ENCODE assay signal across 11 cellular contexts in genomic region chr11:2775626-2776350, GRCh38.
A peak's percentile ranks its signal among the peaks of the same experiment; 100 is the strongest.
DNase-seq lines count a peak whose midpoint lies in the region; ATAC-seq and TF ChIP-seq lines count a peak whose summit lies in the region.
"Had no signal": no experiment of that assay in that cellular context is flagged by ENCODE, and none has a peak within 500 bp of the region (broad histone marks: within the 10 kb centered on the region; RNA-seq: fewer than 3 reads in every experiment).

No MANE protein-coding gene starts in this region.

- no peak overlapping the region for H3K27ac Mint-ChIP-seq in MCF 10A (ENCODE audit: low read depth, unreplicated experiment)

- no peak overlapping the region for H3K4me3 Mint-ChIP-seq in MCF 10A (ENCODE audit: unreplicated experiment)

- POLR2A ChIA-PET in MCF 10A (lab: Yijun Ruan, JAX), result interaction anchor here (0.6 to 1.0 kb wide), 3 partner anchors 10 to 85 kb away, joined by 3 read pairs; no protein-coding TSS in a partner anchor
- POLR2A ChIA-PET in SK-N-SH (lab: Yijun Ruan, JAX), result interaction anchor here (0.6 to 1.5 kb wide), 2 partner anchors 37 to 71 kb away, joined by 3 read pairs; no protein-coding TSS in a partner anchor

- CTCF ChIA-PET in MCF 10A (lab: Yijun Ruan, JAX) (interaction anchor here (0.6 to 1.2 kb wide), 4 partner anchors 10 to 116 kb away, joined by 3 to 4 read pairs (median 3); no protein-coding TSS in a partner anchor), SK-N-SH (lab: Yijun Ruan, JAX) (interaction anchor here (1.3 to 8.5 kb wide), 4 partner anchors 25 to 244 kb away, joined by 3 to 96 read pairs (median 38); partner anchors contain the start of gene CDKN1C)

- H3K9me2 ChIP-seq in SK-N-SH, result no peaks in the 10 kb centered on the region

- ATAC-seq in HG03460 (IDR thresholded peaks at IDR 0.05; ENCODE audit: unreplicated experiment), result no peak

- no peak overlapping the region for H2AFZ ChIP-seq in SK-N-SH (ENCODE audit: low read depth)

- peaks cover 0 to 5% of the 10 kb centered on the region in 2 donors for H3K4me1 ChIP-seq in breast epithelium
- peaks cover 11 to 35% (median 30%) of the 10 kb centered on the region in 6 donors for H3K4me1 ChIP-seq in spleen
- peaks cover 10 to 74% of the 10 kb centered on the region in 2 experiments; a peak in 3 of 4 replicates for H3K4me1 ChIP-seq in SK-N-SH (ENCODE audit: control insufficient read depth in 1 of 2, insufficient read depth in 2 of 2, low read depth in 1 of 2, low read length in 1 of 2)

- no peak for TF ChIP-seq POLR2A in breast epithelium (IDR thresholded peaks at IDR 0.05)
- TF ChIP-seq POLR2A in spleen (IDR thresholded peaks at IDR 0.05), result no peak

- H3K79me2 ChIP-seq in SK-N-SH (ENCODE audit: insufficient read depth), result no peaks in the 10 kb centered on the region

- no peaks in the 10 kb centered on the region for H3K36me3 ChIP-seq in breast epithelium
- no peaks in the 10 kb centered on the region for H3K36me3 ChIP-seq in WERI-Rb-1
- H3K36me3 ChIP-seq in spleen, result peaks cover 0 to 46% (median 0%) of the 10 kb centered on the region in 6 donors
- no peaks in the 10 kb centered on the region for H3K36me3 ChIP-seq in SK-N-SH (replicated peaks in 1 of 2; ENCODE audit: control insufficient read depth in 1 of 2, insufficient read depth in 2 of 2, low read length in 1 of 2)

- H3K9me3 ChIP-seq in breast epithelium (no peaks in the 10 kb centered on the region), WERI-Rb-1 (ENCODE audit: severe bottlenecking) (no peaks in the 10 kb centered on the region), spleen (no peaks in the 10 kb centered on the region), SK-N-SH (no peaks in the 10 kb centered on the region)
- H3K9me3 ChIP-seq: neutrophil had no signal

- H3F3A ChIP-seq in SK-N-SH (replicated peaks; ENCODE audit: insufficient read depth), result no peaks in the 10 kb centered on the region

- 87 to 93% (median 88%) methylated on average over 22 to 29 of the region's 29 CpGs for WGBS in spleen, 5 donors
- WGBS in SK-N-SH (ENCODE audit: low lambda C conversion rate), result 87% methylated on average over 26 of the region's 29 CpGs

- peaks cover 36% of the 10 kb centered on the region for H3K4me1 Mint-ChIP-seq in MCF 10A (ENCODE audit: insufficient read depth, unreplicated experiment)

- no peak for TF ChIP-seq EP300 in SK-N-SH (IDR thresholded peaks at IDR 0.05; ENCODE audit: borderline replicate concordance in 1 of 2, low read depth in 1 of 2, low read length in 1 of 2)

- H3K27ac ChIP-seq in breast epithelium (no peak overlapping the region), WERI-Rb-1 (no peak overlapping the region), spleen (no peak overlapping the region), SK-N-SH (ENCODE audit: low read depth in 2 of 2, low read length in 1 of 2) (peak overlapping the region in 1 of 2 experiments; percentile 99; a peak in 1 of 4 replicates)
- H3K27ac ChIP-seq: neutrophil had no signal

- BruUV-seq in MCF 10A (replicated peaks; lab: Mats Ljungman, UMichigan), result no TSS peak

- intact Hi-C loops in breast epithelium (cut with DNase I; ENCODE audit: low total_unique reads), result loop anchor here (10.0 kb wide), 1 partner anchor 69 kb away; no protein-coding TSS in a partner anchor
- intact Hi-C loops in MCF 10A (cut with micrococcal nuclease), result no loop called here
- intact Hi-C loops in spleen (cut with DNase I; ENCODE audit: low total_unique reads), result no loop called here

- H3K9me3 Mint-ChIP-seq in MCF 10A (ENCODE audit: unreplicated experiment), result no peaks in the 10 kb centered on the region

- TF ChIP-seq CTCF in breast epithelium (IDR thresholded peaks at IDR 0.05) (no peak), MCF 10A (IDR thresholded peaks at IDR 0.05; ENCODE audit: unreplicated experiment) (no peak), WERI-Rb-1 (IDR thresholded peaks at IDR 0.05; ENCODE audit: low read depth, low read length) (no peak), spleen (IDR thresholded peaks at IDR 0.05 in 8 of 11, conservative IDR thresholded peaks at IDR 0.05 in 3 of 11) (no peak), SK-N-SH (IDR thresholded peaks at IDR 0.05) (no peak)

- H3K27me3 ChIP-seq in breast epithelium (no peaks in the 10 kb centered on the region), WERI-Rb-1 (ENCODE audit: insufficient read depth, low read depth, severe bottlenecking) (no peaks in the 10 kb centered on the region), spleen (replicated peaks in 1 of 7) (peaks cover 0 to 6% (median 0%) of the 10 kb centered on the region in 7 donors), SK-N-SH (ENCODE audit: insufficient read depth) (no peaks in the 10 kb centered on the region)

- H3K4me3 ChIP-seq in breast epithelium (no peak overlapping the region), WERI-Rb-1 (ENCODE audit: low read depth, low read length) (no peak overlapping the region), spleen (no peak overlapping the region), SK-N-SH (ENCODE audit: low read depth in 2 of 2, low read length in 1 of 2) (no peak overlapping the region)
- H3K4me3 ChIP-seq: smooth muscle cell had no signal

- H3K36me3 Mint-ChIP-seq in MCF 10A (ENCODE audit: insufficient read depth, unreplicated experiment), result no peaks in the 10 kb centered on the region

- no peak overlapping the region for H3K4me2 ChIP-seq in SK-N-SH
- H3K4me2 ChIP-seq: smooth muscle cell had no signal

- H3K9ac ChIP-seq in SK-N-SH, result no peak overlapping the region

- no peak for TF ChIP-seq RAD21 in SK-N-SH (IDR thresholded peaks at IDR 0.05; ENCODE audit: low read length)

- no peaks in the 10 kb centered on the region for H4K20me1 ChIP-seq in SK-N-SH (ENCODE audit: insufficient read depth)

- H3K27me3 Mint-ChIP-seq in MCF 10A (ENCODE audit: insufficient read depth, unreplicated experiment), result peaks cover 18% of the 10 kb centered on the region

- DNase-seq in breast epithelium (ENCODE audit: low spot score in 2 of 2) (peak; percentile 13 to 47), MCF 10A (ENCODE audit: unreplicated experiment) (no peak), WERI-Rb-1 (peak; percentile 5), islet precursor cell (peak; percentile 41), spleen (peak; percentile 72), SW 1271 (lab: John Stamatoyannopoulos, UW) (no peak), SK-N-SH (no peak)
- DNase-seq: NCI-H345 had no signal

TF ChIP-seq in SK-N-SH, 30 proteins besides CTCF, POLR2A, EP300 and RAD21:
- TF ChIP-seq RCOR1 (IDR thresholded peaks at IDR 0.05; ENCODE audit: low read length) (no peak), TCF12 (IDR thresholded peaks at IDR 0.05) (no peak), FOSL2 (IDR thresholded peaks at IDR 0.05; ENCODE audit: borderline replicate concordance, low read depth) (no peak), RXRA (IDR thresholded peaks at IDR 0.05; ENCODE audit: borderline replicate concordance, low read depth) (no peak), FOXM1 (IDR thresholded peaks at IDR 0.05; ENCODE audit: low read depth) (no peak), RFX5 (IDR thresholded peaks at IDR 0.05; ENCODE audit: low read length) (no peak), EZH2phosphoT487 (IDR thresholded peaks at IDR 0.05; ENCODE audit: borderline replicate concordance, low read depth) (no peak), CHD2 (IDR thresholded peaks at IDR 0.05; ENCODE audit: low read length, partially characterized antibody) (no peak), PBX3 (IDR thresholded peaks at IDR 0.05) (no peak), MAX (IDR thresholded peaks at IDR 0.05; ENCODE audit: low read depth) (no peak), FOXJ3 (CRISPR knock-in tag; IDR thresholded peaks at IDR 0.05) (no peak), POLR2AphosphoS5 (IDR thresholded peaks at IDR 0.05; ENCODE audit: low read depth, low read length) (no peak)
TF ChIP-seq in SK-N-SH: peak in this region for 0.

Comparison
In these comparisons a context has a peak if more than half of its experiments do, and no peak if none do; other contexts are left out.
1. DNase-seq: peak in breast epithelium (2 of 2), WERI-Rb-1 (single experiment), islet precursor cell (single experiment) and spleen (single experiment); none in MCF 10A (single experiment), SW 1271 (0 of 2) and SK-N-SH (single experiment).